15 cellular contexts compared by ENCODE assay signal in genomic region chr15:101148881-101149664, GRCh38.
DNase-seq lines count a peak whose midpoint lies in the region; ATAC-seq and TF ChIP-seq lines count a peak whose summit lies in the region.
"Had no signal": no experiment of that assay in that cellular context is flagged by ENCODE, and none has a peak within 500 bp of the region (broad histone marks: within the 10 kb centered on the region; RNA-seq: fewer than 3 reads in every experiment).

No MANE protein-coding gene starts in this region.

- ATAC-seq in HG02798 (IDR thresholded peaks at IDR 0.05; ENCODE audit: poor library complexity, unreplicated experiment) (peak; percentile 18), Right ventricle myocardium inferior (peak; percentile 54)

- H3K27me3 ChIP-seq in SJCRH30: no peaks in the 10 kb centered on the region

- no peaks in the 10 kb centered on the region for H3K36me3 ChIP-seq in SJCRH30
- H3K36me3 ChIP-seq: WERI-Rb-1 had no signal

- H3K27ac Mint-ChIP-seq in nephron progenitor cell: peak overlapping the region; percentile 72
- H3K27ac Mint-ChIP-seq: stimulated activated naive CD8-positive, alpha-beta T cell treated with anti-CD3 and anti-CD28 coated beads, Interleukin-15, Interleukin-2, amounts not matched to agents 100 ng/mL and 50 ng/mL, for 24 hours had no signal

- intact Hi-C loops in Right ventricle myocardium inferior (cut with DNase I): no loop called here

- no peaks in the 10 kb centered on the region for H3K36me3 Mint-ChIP-seq in nephron progenitor cell (ENCODE audit: low read depth)

- TF ChIP-seq CTCF in nephron progenitor cell (IDR thresholded peaks at IDR 0.05) (no peak), foreskin fibroblast (IDR thresholded peaks at IDR 0.05; ENCODE audit: low read depth, low read length) (no peak)

- H3K4me3 Mint-ChIP-seq in nephron progenitor cell: no peak overlapping the region
- H3K4me3 Mint-ChIP-seq: stimulated activated naive CD8-positive, alpha-beta T cell treated with anti-CD3 and anti-CD28 coated beads, Interleukin-15, Interleukin-2, amounts not matched to agents 100 ng/mL and 50 ng/mL, for 24 hours had no signal

- peaks cover 54% of the 10 kb centered on the region for H3K4me1 Mint-ChIP-seq in nephron progenitor cell

- no peaks in the 10 kb centered on the region for H3K9me3 Mint-ChIP-seq in nephron progenitor cell
- H3K9me3 Mint-ChIP-seq: stimulated activated naive CD8-positive, alpha-beta T cell treated with anti-CD3 and anti-CD28 coated beads, Interleukin-15, Interleukin-2, amounts not matched to agents 100 ng/mL and 50 ng/mL, for 24 hours had no signal

- H3K4me1 ChIP-seq in SJCRH30: peaks cover 28% of the 10 kb centered on the region

- H3K27me3 Mint-ChIP-seq in nephron progenitor cell (ENCODE audit: low read depth, poor library complexity): peaks cover 4% of the 10 kb centered on the region
- H3K27me3 Mint-ChIP-seq: stimulated activated naive CD8-positive, alpha-beta T cell treated with anti-CD3 and anti-CD28 coated beads, Interleukin-15, Interleukin-2, amounts not matched to agents 100 ng/mL and 50 ng/mL, for 24 hours had no signal

- peak overlapping the region; percentile 30 for H3K27ac ChIP-seq in SJCRH30
- H3K27ac ChIP-seq: WERI-Rb-1 had no signal

- no peak overlapping the region for H3K4me3 ChIP-seq in SJCRH30
- H3K4me3 ChIP-seq in foreskin fibroblast (ENCODE audit: low read depth in 1 of 2, low read length in 2 of 2): no peak overlapping the region

- no peaks in the 10 kb centered on the region for H3K9me3 ChIP-seq in SJCRH30 (replicated peaks)

- DNase-seq in SJCRH30: peak in 1 of 2 experiments; percentile 34
- no peak for DNase-seq in Right ventricle myocardium inferior (ENCODE audit: missing footprints)
- no peak for DNase-seq in nephron progenitor cell
- DNase-seq in DMS79 (lab: John Stamatoyannopoulos, UW): no peak
- no peak for DNase-seq in NCI-H187 treated with DMSO at 0.1 percent for 48 hours (lab: John Stamatoyannopoulos, UW)
- DNase-seq in amygdala (lab: John Stamatoyannopoulos, UW): no peak
- DNase-seq in foreskin fibroblast: no peak
- DNase-seq: activated CD8-positive, alpha-beta memory T cell treated with anti-CD3 and anti-CD28 coated beads, Interleukin-2, amount 50 U/mL, for 4 hours; DND-41; NCI-H2029 treated with DMSO at 0.1 percent for 48 hours; NCI-H748 treated with DMSO at 0.1 percent for 48 hours; SHP77 treated with DMSO at 0.1 percent for 48 hours; WERI-Rb-1 had no signal
